ENCODE assay signal across 25 cellular contexts in genomic region chr7:158252837-158253669, GRCh38.
DNase-seq lines count a peak whose midpoint lies in the region; FAIRE-seq and TF ChIP-seq lines count a peak whose summit lies in the region.
"Had no signal": no experiment of that assay in that cellular context is flagged by ENCODE, and none has a peak within 500 bp of the region (broad histone marks: within the 10 kb centered on the region; RNA-seq: fewer than 3 reads in every experiment).

No MANE protein-coding gene starts in this region.

- peaks cover 4 to 11% of the 10 kb centered on the region in 2 experiments; a peak in 3 of 4 replicates for H3K4me1 Mint-ChIP-seq in H9
- H3K4me1 Mint-ChIP-seq: CD4-positive, CD25-positive, alpha-beta regulatory T cell; naive B cell; stimulated activated memory B cell treated with anti-CD40 and anti-IgM and Interleukin-4, amounts not matched to agents 10 μg/mL and 1 μg/mL and 100 μg/mL, for 72 hours; T-helper 17 cell had no signal

- no peak overlapping the region for H3K14ac ChIP-seq in H9 (ENCODE audit: insufficient read depth, low read length)

- DNase-seq in GM12891 (ENCODE audit: insufficient read length, low spot score): peak; percentile 0
- DNase-seq in H9: peak; percentile 23
- DNase-seq in islet precursor cell: peak; percentile 32
- DNase-seq in sigmoid colon: peak; percentile 55
- DNase-seq in stimulated activated CD4-positive, alpha-beta T cell treated with anti-CD3 and anti-CD28 coated beads, Interleukin-4, amount 100 ng/mL, for 24 hours: no peak
- DNase-seq in T-helper 9 cell: no peak
- DNase-seq in esophagus squamous epithelium (lab: John Stamatoyannopoulos, UW): no peak
- DNase-seq: activated CD4-positive, CD25-positive, alpha-beta regulatory T cell; central memory CD4-positive, alpha-beta T cell; mesendoderm; naive B cell; NCI-H1694; NCI-H2171 treated with DMSO at 0.1 percent for 48 hours; NCI-H524; occipital lobe; stimulated activated CD4-positive, alpha-beta T cell treated with anti-CD3 and anti-CD28 coated beads, Interleukin-2, amount 100 ng/mL, for 48 hours; T-helper 17 cell had no signal

- no peak overlapping the region for H4K8ac ChIP-seq in H9 (replicated peaks; ENCODE audit: insufficient read length, low read depth, low read length)

- no peaks in the 10 kb centered on the region; the same call in 1 of the 2 replicates for H3K27me3 Mint-ChIP-seq in H9 (ENCODE audit: low read depth)
- H3K27me3 Mint-ChIP-seq: CD4-positive, CD25-positive, alpha-beta regulatory T cell; naive B cell; stimulated activated memory B cell treated with anti-CD40 and anti-IgM and Interleukin-4, amounts not matched to agents 10 μg/mL and 1 μg/mL and 100 μg/mL, for 72 hours had no signal

- no peak overlapping the region for H3K23ac ChIP-seq in H9 (ENCODE audit: insufficient read length, low read depth, low read length)

- H3K36me3 ChIP-seq in sigmoid colon: no peaks in the 10 kb centered on the region
- no peaks in the 10 kb centered on the region for H3K36me3 ChIP-seq in esophagus squamous epithelium
- H3K36me3 ChIP-seq: ascending aorta, HAP-1, Peyer's patch had no signal

- H3K9me3 ChIP-seq in H9 (ENCODE audit: control insufficient read depth, low read depth, low read length) (no peaks in the 10 kb centered on the region), sigmoid colon (no peaks in the 10 kb centered on the region), esophagus squamous epithelium (no peaks in the 10 kb centered on the region)
- H3K9me3 ChIP-seq: ascending aorta, HAP-1, Peyer's patch had no signal

- H3K4me3 ChIP-seq in sigmoid colon: no peak overlapping the region
- H3K4me3 ChIP-seq in esophagus squamous epithelium: no peak overlapping the region
- H3K4me3 ChIP-seq: ascending aorta, HAP-1, Peyer's patch had no signal

- H4K91ac ChIP-seq in H9 (ENCODE audit: insufficient read length, low read depth, low read length): no peak overlapping the region

- no peak overlapping the region for H3K4me3 Mint-ChIP-seq in H9
- H3K4me3 Mint-ChIP-seq: activated naive CD8-positive, alpha-beta T cell; CD4-positive, CD25-positive, alpha-beta regulatory T cell; naive B cell; stimulated activated memory B cell treated with anti-CD40 and anti-IgM and Interleukin-4, amounts not matched to agents 10 μg/mL and 1 μg/mL and 100 μg/mL, for 72 hours; T-helper 17 cell had no signal

- no peak overlapping the region for H3K4ac ChIP-seq in H9 (ENCODE audit: low read depth, low read length)

- no peak overlapping the region for H2BK20ac ChIP-seq in H9 (ENCODE audit: low read depth, low read length, poor library complexity, severe bottlenecking)

- TF ChIP-seq CTCF in H9 (conservative IDR thresholded peaks at IDR 0.05) (no peak), sigmoid colon (IDR thresholded peaks at IDR 0.05) (no peak), esophagus squamous epithelium (IDR thresholded peaks at IDR 0.05) (no peak)

- no peak overlapping the region for H3K56ac ChIP-seq in H9 (ENCODE audit: insufficient read length, low read depth, low read length)

- H2AFZ ChIP-seq in H9 (ENCODE audit: low read length): no peak overlapping the region

- no peak for FAIRE-seq in GM12891 (lab: Jason Lieb, UNC)
- FAIRE-seq: D721Med had no signal

- H3K18ac ChIP-seq in H9 (ENCODE audit: insufficient read length, low read depth, low read length): no peak overlapping the region

- no peak overlapping the region for H3T11ph ChIP-seq in H9 (ENCODE audit: low read length)

- no peak overlapping the region for H2AK5ac ChIP-seq in H9 (ENCODE audit: insufficient read length, low read length)

- H3K23me2 ChIP-seq in H9 (ENCODE audit: insufficient read length, low read depth, low read length, poor library complexity, severe bottlenecking): no peaks in the 10 kb centered on the region

- TF ChIP-seq POLR2A in GM12891 (IDR thresholded peaks at IDR 0.05; ENCODE audit: low read depth, low read length): no peak
- no peak for TF ChIP-seq POLR2A in sigmoid colon (IDR thresholded peaks at IDR 0.05)
- no peak for TF ChIP-seq POLR2A in esophagus squamous epithelium (IDR thresholded peaks at IDR 0.05)

- no peak overlapping the region for H4K5ac ChIP-seq in H9 (ENCODE audit: insufficient read length, low read depth, low read length)

- H3K27me3 ChIP-seq in H9 (ENCODE audit: insufficient read depth, low read length) (no peaks in the 10 kb centered on the region), sigmoid colon (peaks cover 0 to under 1% (median 0%) of the 10 kb centered on the region in 3 donors), esophagus squamous epithelium (peaks cover 0 to 3% (median 0%) of the 10 kb centered on the region in 4 donors)
- H3K27me3 ChIP-seq: ascending aorta, Peyer's patch had no signal

- intact Hi-C loops in sigmoid colon (cut with DNase I): no loop called here
- intact Hi-C loops in esophagus squamous epithelium (cut with DNase I): no loop called here

- H3K79me1 ChIP-seq in H9 (ENCODE audit: insufficient read depth, low read depth, low read length, poor library complexity, severe bottlenecking): no peaks in the 10 kb centered on the region

- no peak overlapping the region for H2BK15ac ChIP-seq in H9 (ENCODE audit: low read depth, low read length)

- WGBS in H9 (ENCODE audit: extremely low coverage, insufficient read length, low lambda C conversion rate): no CpG with 5 or more reads among the region's 34 CpGs
- 39 to 85% methylated on average over 34 of the region's 34 CpGs for WGBS in sigmoid colon, 2 donors
- 60 to 80% methylated on average over 10 to 23 of the region's 34 CpGs for WGBS in esophagus squamous epithelium, 2 donors

- H3K36me3 Mint-ChIP-seq in H9 (ENCODE audit: insufficient read depth in 1 of 3, low read depth in 3 of 3): no peaks in the 10 kb centered on the region; a peak in 1 of 7 replicates
- H3K36me3 Mint-ChIP-seq: activated naive CD8-positive, alpha-beta T cell; CD4-positive, CD25-positive, alpha-beta regulatory T cell; naive B cell; stimulated activated memory B cell treated with anti-CD40 and anti-IgM and Interleukin-4, amounts not matched to agents 10 μg/mL and 1 μg/mL and 100 μg/mL, for 72 hours had no signal

- no peak overlapping the region for H3K4me2 ChIP-seq in H9 (ENCODE audit: insufficient read depth, insufficient read length, low read length)

- no peak overlapping the region for H3K9ac ChIP-seq in H9 (ENCODE audit: extremely low read depth, insufficient read length, low read length)

- no peaks in the 10 kb centered on the region for H4K20me1 ChIP-seq in H9 (ENCODE audit: control insufficient read depth, insufficient read depth, insufficient read length)

- H3K79me2 ChIP-seq in H9 (ENCODE audit: insufficient read depth, low read length): no peaks in the 10 kb centered on the region

- H3K27ac ChIP-seq in H9 (ENCODE audit: insufficient read length, low read depth, low read length) (no peak overlapping the region), sigmoid colon (no peak overlapping the region), esophagus squamous epithelium (no peak overlapping the region)
- H3K27ac ChIP-seq: ascending aorta, HL-60, Peyer's patch had no signal

- H2BK5ac ChIP-seq in H9 (ENCODE audit: insufficient read length, low read length): no peak overlapping the region

- H3K4me1 ChIP-seq in H9 (ENCODE audit: insufficient read depth, low read length) (no peaks in the 10 kb centered on the region), sigmoid colon (no peaks in the 10 kb centered on the region), esophagus squamous epithelium (no peaks in the 10 kb centered on the region)
- H3K4me1 ChIP-seq: ascending aorta, HAP-1, Peyer's patch had no signal

- no peaks in the 10 kb centered on the region for H3K9me3 Mint-ChIP-seq in H9

- no peak overlapping the region; a peak in 1 of 7 replicates for H3K27ac Mint-ChIP-seq in H9
- H3K27ac Mint-ChIP-seq: activated naive CD8-positive, alpha-beta T cell; CD4-positive, CD25-positive, alpha-beta regulatory T cell; naive B cell; stimulated activated memory B cell treated with anti-CD40 and anti-IgM and Interleukin-4, amounts not matched to agents 10 μg/mL and 1 μg/mL and 100 μg/mL, for 72 hours; T-helper 17 cell had no signal

- no peak overlapping the region for H2BK120ac ChIP-seq in H9 (ENCODE audit: low read depth, low read length, poor library complexity, severe bottlenecking)

- no peak for TF ChIP-seq EP300 in sigmoid colon (IDR thresholded peaks at IDR 0.05)

- no peak overlapping the region for H2BK12ac ChIP-seq in H9 (ENCODE audit: insufficient read length, low read depth, low read length)

TF ChIP-seq in GM12891, 5 proteins besides CTCF, POLR2A, EP300 and RAD21:
- TF ChIP-seq POLR2AphosphoS5 (IDR thresholded peaks at IDR 0.05; ENCODE audit: low read depth, low read length) (no peak), POU2F2 (IDR thresholded peaks at IDR 0.05; ENCODE audit: low read depth, low read length) (no peak), SPI1 (IDR thresholded peaks at IDR 0.05; ENCODE audit: low read depth, low read length) (no peak), PAX5 (IDR thresholded peaks at IDR 0.05; ENCODE audit: insufficient read depth, low read length, severe bottlenecking) (no peak), TAF1 (IDR thresholded peaks at IDR 0.05; ENCODE audit: low read depth, low read length) (no peak)
TF ChIP-seq in GM12891: peak in this region for 0.

Comparison
In these comparisons a context has a peak if more than half of its experiments do, and no peak if none do; other contexts are left out.
1. DNase-seq: peak in GM12891 (single experiment), H9 (single experiment), islet precursor cell (single experiment) and sigmoid colon (single experiment); none in stimulated activated CD4-positive, alpha-beta T cell treated with anti-CD3 and anti-CD28 coated beads, Interleukin-4, amount 100 ng/mL, for 24 hours (single experiment), T-helper 9 cell (single experiment) and esophagus squamous epithelium (single experiment).